In genomic region chr12:29750131-29750927, GRCh38 we compare ENCODE assay signal across 11 cellular contexts. TPM values are rescaled to one million over a fixed set of nuclear protein-coding genes. Genes with fewer than 3 reads are reported as not detected.
DNase-seq lines count a peak whose midpoint lies in the region; ATAC-seq lines count a peak whose summit lies in the region.
"Had no signal": no experiment of that assay in that cellular context is flagged by ENCODE, and none has a peak within 500 bp of the region (broad histone marks: within the 10 kb centered on the region; RNA-seq: fewer than 3 reads in every experiment).

No MANE protein-coding gene starts in this region.

- H3K79me1 ChIP-seq in mesenchymal stem cell (replicated peaks; ENCODE audit: low read length, poor library complexity, severe bottlenecking), result no peaks in the 10 kb centered on the region

- no peak overlapping the region for H3K4me2 ChIP-seq in mesenchymal stem cell (ENCODE audit: low read length, poor library complexity, severe bottlenecking)
- H3K4me2 ChIP-seq: hepatocyte had no signal

- no peak overlapping the region for H3K4ac ChIP-seq in mesenchymal stem cell (ENCODE audit: low read depth in 1 of 2, low read length in 2 of 2)

- H3K18ac ChIP-seq in mesenchymal stem cell (ENCODE audit: low read depth in 1 of 2, low read length in 2 of 2), result no peak overlapping the region

- no peak overlapping the region for H3K4me3 ChIP-seq in mesenchymal stem cell (ENCODE audit: insufficient read depth in 1 of 2, low read depth in 1 of 2, low read length in 2 of 2)
- H3K4me3 ChIP-seq: hepatocyte had no signal

- peaks cover 0 to 86% of the 10 kb centered on the region in 2 experiments for H3K36me3 ChIP-seq in mesenchymal stem cell (ENCODE audit: control insufficient read depth in 1 of 2, insufficient read depth in 2 of 2, low read depth in 1 of 2, low read length in 2 of 2)
- H3K36me3 ChIP-seq: WERI-Rb-1 had no signal

- intact Hi-C loops in left colon (cut with DNase I, micrococcal nuclease), result no loop called here

- no peak overlapping the region for H2BK15ac ChIP-seq in mesenchymal stem cell (ENCODE audit: low read depth, poor library complexity, severe bottlenecking)

- H2AFZ ChIP-seq in mesenchymal stem cell (ENCODE audit: low read depth, low read length), result no peak overlapping the region
- H2AFZ ChIP-seq: hepatocyte had no signal

- DNase-seq in mesenchymal stem cell (no peak), iPS-NIHi11 (ENCODE audit: low spot score) (no peak), left colon (no peak)
- no peak for DNase-seq in activated CD4-positive, CD25-positive, alpha-beta regulatory T cell (lab: John Stamatoyannopoulos, UW)
- DNase-seq: activated naive CD4-positive, alpha-beta T cell; NCI-H1105 treated with DMSO at 0.1 percent for 48 hours; WERI-Rb-1 had no signal

- H3K23ac ChIP-seq in mesenchymal stem cell (ENCODE audit: low read length in 2 of 2), result no peak overlapping the region

- peak overlapping the region; percentile 55 for H2AK5ac ChIP-seq in mesenchymal stem cell (ENCODE audit: low read length, severe bottlenecking)

- H3K4me1 ChIP-seq in mesenchymal stem cell (ENCODE audit: control insufficient read depth, insufficient read depth, low read depth, low read length), result peaks cover 8% of the 10 kb centered on the region

- no peaks in the 10 kb centered on the region for H3K27me3 ChIP-seq in mesenchymal stem cell (ENCODE audit: control insufficient read depth in 1 of 2, insufficient read depth in 1 of 2, low read length in 2 of 2)
- H3K27me3 ChIP-seq: hepatocyte had no signal

- H3K27ac ChIP-seq in mesenchymal stem cell (ENCODE audit: low read length, poor library complexity, severe bottlenecking), result peak overlapping the region; percentile 8
- H3K27ac ChIP-seq: hepatocyte, WERI-Rb-1 had no signal

- ATAC-seq in GM19035 (IDR thresholded peaks at IDR 0.05; ENCODE audit: unreplicated experiment) (peak; percentile 73), HG02571 (IDR thresholded peaks at IDR 0.05; ENCODE audit: unreplicated experiment) (peak; percentile 67), HG03442 (IDR thresholded peaks at IDR 0.05; ENCODE audit: unreplicated experiment) (peak; percentile 93), left colon (no peak)

- no peak overlapping the region for H4K91ac ChIP-seq in mesenchymal stem cell (ENCODE audit: low read length)

- no peak overlapping the region for H4K8ac ChIP-seq in mesenchymal stem cell (ENCODE audit: low read length)

- no peaks in the 10 kb centered on the region for H3K9me3 ChIP-seq in mesenchymal stem cell (ENCODE audit: control insufficient read depth, low read length)

- no peak overlapping the region for H2BK12ac ChIP-seq in mesenchymal stem cell (ENCODE audit: low read length in 2 of 2)

- H3K9ac ChIP-seq in mesenchymal stem cell (ENCODE audit: low read length), result no peak overlapping the region

- H2BK5ac ChIP-seq in mesenchymal stem cell (ENCODE audit: low read depth, low read length, poor library complexity, severe bottlenecking), result no peak overlapping the region

- 65% methylated on average over 1 of the region's 1 CpG for WGBS in mesenchymal stem cell

- no peak overlapping the region for H2BK120ac ChIP-seq in mesenchymal stem cell (ENCODE audit: low read depth, low read length)

- H3K14ac ChIP-seq in mesenchymal stem cell (ENCODE audit: low read length in 2 of 2), result no peak overlapping the region

RNA-seq across cellular contexts. Expression of gene TMTC1, which starts 33.4 kb away (rescaled TPM):
- 45.7 TPM for polyA plus RNA-seq in mesenchymal stem cell (2013, experiment 1 of 2)
- 46.5 TPM for polyA plus RNA-seq in mesenchymal stem cell (2013, experiment 2 of 2)
- 1 to 10 TPM; 4.5 to 7.7 TPM for total RNA-seq in left colon
